Comparison of ENCODE assay signal across 30 cellular contexts in genomic region chr20:2397595-2398145, GRCh38. TPM values are rescaled to one million over a fixed set of nuclear protein-coding genes. Genes with fewer than 3 reads are reported as not detected.
A peak's percentile ranks its signal among the peaks of the same experiment; 100 is the strongest.
DNase-seq lines count a peak whose midpoint lies in the region; ATAC-seq and TF ChIP-seq lines count a peak whose summit lies in the region.
"Had no signal": no experiment of that assay in that cellular context is flagged by ENCODE, and none has a peak within 500 bp of the region (broad histone marks: within the 10 kb centered on the region; RNA-seq: fewer than 3 reads in every experiment).

No MANE protein-coding gene starts in this region.

- no peak for ATAC-seq in PC-3
- ATAC-seq in GM21360 (IDR thresholded peaks at IDR 0.05; ENCODE audit: unreplicated experiment): no peak
- ATAC-seq: activated T-helper 17 cell treated with anti-CD3 and anti-CD28 coated beads, Interleukin-2, amount 50 U/mL, for 72 hours; heart right ventricle; left cardiac atrium; stimulated activated naive CD8-positive, alpha-beta T cell treated with anti-CD3 and anti-CD28 coated beads, Interleukin-15, Interleukin-2, amounts not matched to agents 100 U/mL and 50 U/mL, for 24 hours had no signal

- no peaks in the 10 kb centered on the region for H3K4me1 Mint-ChIP-seq in neural progenitor cell
- H3K4me1 Mint-ChIP-seq: activated T-helper 17 cell treated with anti-CD3 and anti-CD28 coated beads, Interleukin-2, amount 50 U/mL, for 72 hours; neural crest cell had no signal

- H3K9me3 Mint-ChIP-seq in neural progenitor cell: peaks cover 4% of the 10 kb centered on the region
- H3K9me3 Mint-ChIP-seq: activated T-helper 17 cell treated with anti-CD3 and anti-CD28 coated beads, Interleukin-2, amount 50 U/mL, for 72 hours; T-helper 1 cell treated with Interleukin-12 subunit alpha and Interleukin-12 subunit beta and Interleukin-4 antibody, amounts not matched to agents 30 μg/mL and 1 μg/mL, for 36 hours had no signal

- no peaks in the 10 kb centered on the region for H3K9me2 ChIP-seq in DOHH2 (replicated peaks; ENCODE audit: control insufficient read depth, low read length)
- no peaks in the 10 kb centered on the region for H3K9me2 ChIP-seq in PC-3 (replicated peaks; ENCODE audit: low read length)

- H3K4me2 ChIP-seq in DOHH2 (ENCODE audit: low read length) (no peak overlapping the region), PC-3 (ENCODE audit: low read length) (no peak overlapping the region), neural progenitor cell (no peak overlapping the region)

- H3K27ac ChIP-seq in DOHH2 (ENCODE audit: low read depth, low read length): no peak overlapping the region
- H3K27ac ChIP-seq in PC-3 (ENCODE audit: low read length): no peak overlapping the region
- H3K27ac ChIP-seq in neural progenitor cell: no peak overlapping the region
- H3K27ac ChIP-seq: heart right ventricle, RWPE1, thoracic aorta had no signal

- no peaks in the 10 kb centered on the region for H3K36me3 ChIP-seq in DOHH2 (ENCODE audit: control insufficient read depth, low read length)
- H3K36me3 ChIP-seq in PC-3 (ENCODE audit: low read depth, low read length): no peaks in the 10 kb centered on the region
- no peaks in the 10 kb centered on the region for H3K36me3 ChIP-seq in neural progenitor cell
- H3K36me3 ChIP-seq: heart right ventricle, thoracic aorta had no signal

- H3K9me3 ChIP-seq in DOHH2 (ENCODE audit: control insufficient read depth, insufficient read depth, low read length): no peaks in the 10 kb centered on the region
- H3K9me3 ChIP-seq in PC-3 (ENCODE audit: low read length): no peaks in the 10 kb centered on the region
- H3K9me3 ChIP-seq in neural progenitor cell (ENCODE audit: low read depth): no peaks in the 10 kb centered on the region
- H3K9me3 ChIP-seq: thoracic aorta had no signal

- CTCF ChIA-PET in PC-3 (lab: Charles Lee): no interaction called here

- H3F3A ChIP-seq in DOHH2 (ENCODE audit: control insufficient read depth, insufficient read depth) (no peaks in the 10 kb centered on the region), PC-3 (ENCODE audit: low read length, unreplicated experiment) (no peaks in the 10 kb centered on the region), neural progenitor cell (ENCODE audit: low read depth) (no peaks in the 10 kb centered on the region)

- H3K4me3 ChIP-seq in DOHH2 (ENCODE audit: low read length): no peak overlapping the region
- no peak overlapping the region for H3K4me3 ChIP-seq in GM12875 (ENCODE audit: low read depth, low read length)
- no peak overlapping the region for H3K4me3 ChIP-seq in PC-3 (ENCODE audit: low read length)
- no peak overlapping the region for H3K4me3 ChIP-seq in neural progenitor cell
- H3K4me3 ChIP-seq: heart right ventricle, thoracic aorta had no signal

- intact Hi-C loops in PC-3 (cut with micrococcal nuclease): no loop called here

- H3K36me3 Mint-ChIP-seq in neural progenitor cell: no peaks in the 10 kb centered on the region
- H3K36me3 Mint-ChIP-seq: activated CD4-positive, alpha-beta memory T cell treated with anti-CD3 and anti-CD28 coated beads for 36 hours; activated naive CD8-positive, alpha-beta T cell had no signal

- 0 out of 2 replicates have a peak, but pooled peaks cover 2% of the 10 kb centered on the region for H3K27me3 ChIP-seq in DOHH2 (ENCODE audit: control insufficient read depth, low read length)
- peaks cover 41% of the 10 kb centered on the region for H3K27me3 ChIP-seq in PC-3 (ENCODE audit: low read length)
- H3K27me3 ChIP-seq in neural progenitor cell: no peaks in the 10 kb centered on the region

- peak; percentile 41 for TF ChIP-seq CTCF in DOHH2 (IDR thresholded peaks at IDR 0.05; ENCODE audit: low read depth, low read length, poor library complexity, severe bottlenecking)
- 0 out of 2 replicates have a peak, but pooled peaks have one; percentile 22 for TF ChIP-seq CTCF in GM12875 (IDR thresholded peaks at IDR 0.05; ENCODE audit: borderline replicate concordance, insufficient read depth, low read depth, low read length)
- peak; percentile 38; the same call in 1 of the 2 replicates for TF ChIP-seq CTCF in PC-3 (conservative IDR thresholded peaks at IDR 0.05; ENCODE audit: low read depth, low read length)
- peak; percentile 32 for TF ChIP-seq CTCF in neural progenitor cell (IDR thresholded peaks at IDR 0.05)

- no peak overlapping the region for H3K27ac Mint-ChIP-seq in neural progenitor cell
- H3K27ac Mint-ChIP-seq: activated CD4-positive, alpha-beta memory T cell treated with anti-CD3 and anti-CD28 coated beads for 36 hours; activated naive CD8-positive, alpha-beta T cell; activated T-helper 17 cell treated with anti-CD3 and anti-CD28 coated beads, Interleukin-2, amount 50 U/mL, for 72 hours; T-helper 1 cell treated with Interleukin-12 subunit alpha and Interleukin-12 subunit beta and Interleukin-4 antibody, amounts not matched to agents 30 μg/mL and 1 μg/mL, for 36 hours had no signal

- no peak overlapping the region for H2AFZ ChIP-seq in PC-3 (ENCODE audit: low read length)
- no peak overlapping the region for H2AFZ ChIP-seq in neural progenitor cell (replicated peaks)

- no TSS peak for BruUV-seq in PC-3 (replicated peaks; lab: Mats Ljungman, UMichigan)

- no peak overlapping the region for H3K4me3 Mint-ChIP-seq in neural progenitor cell
- H3K4me3 Mint-ChIP-seq: activated CD4-positive, alpha-beta memory T cell treated with anti-CD3 and anti-CD28 coated beads for 36 hours; activated naive CD8-positive, alpha-beta T cell; activated T-helper 17 cell treated with anti-CD3 and anti-CD28 coated beads, Interleukin-2, amount 50 U/mL, for 72 hours; neural crest cell; T-helper 1 cell treated with Interleukin-12 subunit alpha and Interleukin-12 subunit beta and Interleukin-4 antibody, amounts not matched to agents 30 μg/mL and 1 μg/mL, for 36 hours had no signal

- H4K20me1 ChIP-seq in DOHH2 (ENCODE audit: control insufficient read depth, insufficient read depth, low read depth, low read length) (no peaks in the 10 kb centered on the region), PC-3 (ENCODE audit: low read length) (no peaks in the 10 kb centered on the region), neural progenitor cell (ENCODE audit: low read depth) (no peaks in the 10 kb centered on the region)

- POLR2A ChIA-PET in PC-3 (lab: Charles Lee; ENCODE audit: unreplicated experiment): no interaction called here

- peaks cover 7% of the 10 kb centered on the region for H3K27me3 Mint-ChIP-seq in neural progenitor cell (ENCODE audit: insufficient read depth, low read depth)
- H3K27me3 Mint-ChIP-seq: activated naive CD8-positive, alpha-beta T cell; activated T-helper 17 cell treated with anti-CD3 and anti-CD28 coated beads, Interleukin-2, amount 50 U/mL, for 72 hours had no signal

- no peaks in the 10 kb centered on the region for H3K4me1 ChIP-seq in DOHH2 (ENCODE audit: control insufficient read depth, low read length)
- no peaks in the 10 kb centered on the region for H3K4me1 ChIP-seq in PC-3 (ENCODE audit: insufficient read depth, low read length)
- H3K4me1 ChIP-seq in neural progenitor cell: no peaks in the 10 kb centered on the region
- H3K4me1 ChIP-seq: heart right ventricle had no signal

- H3K79me2 ChIP-seq in DOHH2 (ENCODE audit: control insufficient read depth, low read length) (no peaks in the 10 kb centered on the region), PC-3 (ENCODE audit: low read length) (no peaks in the 10 kb centered on the region), neural progenitor cell (ENCODE audit: low read depth) (no peaks in the 10 kb centered on the region)

- DNase-seq in PC-3: no peak
- DNase-seq in neural progenitor cell (ENCODE audit: low spot score): no peak
- no peak for DNase-seq in NCI-H2081 treated with DMSO at 0.1 percent for 48 hours (lab: John Stamatoyannopoulos, UW)
- DNase-seq in DMS114 treated with DMSO at 0.1 percent for 48 hours (lab: John Stamatoyannopoulos, UW; ENCODE audit: unreplicated experiment): no peak
- DNase-seq: activated CD4-positive, alpha-beta memory T cell treated with anti-CD3 and anti-CD28 coated beads for 36 hours; activated CD4-positive, CD25-positive, alpha-beta regulatory T cell treated with anti-CD3 and anti-CD28 coated beads, Interleukin-2, amount 50 U/mL, for 72 hours; anterior cingulate cortex; effector memory CD4-positive, alpha-beta T cell; foreskin fibroblast; heart right ventricle; IMR-90; left cardiac atrium; mammary epithelial cell; NCI-H1105; NCI-H2029; NCI-H2227 treated with DMSO at 0.1 percent for 48 hours; NCI-H526 treated with DMSO at 0.1 percent for 48 hours; posterior cingulate gyrus; stimulated activated naive CD8-positive, alpha-beta T cell treated with anti-CD3 and anti-CD28 coated beads, Interleukin-15, Interleukin-2, amounts not matched to agents 100 U/mL and 50 U/mL, for 24 hours had no signal

- H3K9ac ChIP-seq in PC-3 (ENCODE audit: low read length) (no peak overlapping the region), neural progenitor cell (no peak overlapping the region)

RNA-seq across cellular contexts. Expression of gene TGM6, which starts 17.0 kb away (rescaled TPM):
- total RNA-seq in PC-3 (2014; rRNA removed) (not detected in 2 replicates), neural progenitor cell (ENCODE audit: low replicate concordance) (not detected in 2 replicates)
- total RNA-seq: activated CD4-positive, alpha-beta memory T cell treated with anti-CD3 and anti-CD28 coated beads for 36 hours; activated T-helper 17 cell treated with anti-CD3 and anti-CD28 coated beads, Interleukin-2, amount 50 U/mL, for 72 hours; bronchial epithelial cell; heart right ventricle; IMR-90; left cardiac atrium; mammary epithelial cell; neural crest cell; SK-MEL-5; thoracic aorta had no signal
